In the genomic region with DNA sequence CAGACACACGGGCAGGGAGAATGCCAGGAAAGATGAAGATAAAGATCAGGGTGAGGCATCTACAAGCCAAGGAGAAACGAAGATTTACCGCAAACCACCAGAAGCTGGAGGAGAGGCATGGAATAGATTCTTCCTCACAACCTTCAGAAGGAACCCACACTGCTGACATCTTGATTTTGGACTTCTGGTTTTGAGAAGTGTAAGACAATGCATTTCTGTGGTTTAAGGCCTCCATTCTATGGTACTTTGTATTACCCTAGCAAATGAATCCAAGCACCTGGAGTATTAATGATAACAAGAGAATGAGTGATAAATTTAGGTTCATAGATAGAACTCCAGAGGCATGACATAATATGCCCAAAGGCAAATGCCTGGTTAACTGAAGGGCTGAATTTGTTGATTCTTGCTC, we compare ENCODE assay signal across 33 cellular contexts.
"Had no signal": no experiment of that assay in that cellular context is flagged by ENCODE, and none has a peak within 500 bp of the region (broad histone marks: within the 10 kb centered on the region; RNA-seq: fewer than 3 reads in every experiment).

No MANE protein-coding gene starts in this region.

- H3K4me3 ChIP-seq: Peyer's patch, SJCRH30, SK-N-MC had no signal

- H3K9me3 ChIP-seq: Peyer's patch, SJCRH30 had no signal

- H3K4me2 ChIP-seq: KMS-11 had no signal

- H3K9ac ChIP-seq: KMS-11 had no signal

- H3K27ac ChIP-seq: KMS-11, Peyer's patch, RWPE1, SJCRH30, SK-N-MC had no signal

- ATAC-seq: activated CD4-positive, alpha-beta T cell treated with anti-CD3 and anti-CD28 coated beads for 36 hours; activated CD4-positive, CD25-positive, alpha-beta regulatory T cell treated with anti-CD3 and anti-CD28 coated beads, Interleukin-2, amount 50 U/mL, for 24 hours; activated naive CD8-positive, alpha-beta T cell treated with anti-CD3 and anti-CD28 coated beads, Interleukin-2, amount 50 U/mL, for 24 hours; activated T-cell treated with anti-CD3 and anti-CD28 coated beads, Interleukin-2, amount 50 U/mL, for 4 hours; PC-3; WTC11 had no signal

- H3K36me3 ChIP-seq: Peyer's patch, SJCRH30 had no signal

- FAIRE-seq: TTC549 had no signal

- H3K4me1 ChIP-seq: Peyer's patch, SJCRH30 had no signal

- DNase-seq: activated CD4-positive, alpha-beta T cell treated with anti-CD3 and anti-CD28 coated beads for 36 hours; activated CD4-positive, alpha-beta T cell treated with anti-CD3 and anti-CD28 coated beads, Interleukin-2, amount 10 ng/mL, durations not matched to agents 7 days and 5 days; activated CD4-positive, alpha-beta T cell treated with anti-CD3 and anti-CD28 coated beads, Interleukin-2, amount 50 U/mL, for 48 hours; activated CD8-positive, alpha-beta memory T cell treated with anti-CD3 and anti-CD28 coated beads, Interleukin-2, amount 50 U/mL, for 4 hours; activated effector memory CD4-positive, alpha-beta T cell treated with Interleukin-2 at 50 U/mL for 16 hours; activated naive CD4-positive, alpha-beta T cell treated with anti-CD3 and anti-CD28 coated beads, Interleukin-2, amount 10 ng/mL, durations not matched to agents 7 days and 5 days; activated naive CD8-positive, alpha-beta T cell treated with anti-CD3 and anti-CD28 coated beads, Interleukin-2, amount 50 U/mL, for 24 hours; activated T-cell treated with anti-CD3 and anti-CD28 coated beads for 4 hours; activated T-cell treated with anti-CD3 and anti-CD28 coated beads, Interleukin-2, amount 50 U/mL, for 4 hours; amniotic stem cell; aorta; caudate nucleus; cerebellar nuclear complex; NCI-H1092 treated with DMSO at 0.1 percent for 48 hours; NCI-H1417; NCI-H146; NCI-H187; NCI-H2029 treated with DMSO at 0.1 percent for 48 hours; NCI-H2107; NCI-H2171; NCI-H446; NCI-H510A treated with DMSO at 0.1 percent for 48 hours; NCI-H69; PC-3; Peyer's patch; SHP77; SJCRH30 had no signal

- H3K27me3 ChIP-seq: Peyer's patch, SJCRH30 had no signal
